8 cellular contexts compared by ENCODE assay signal in genomic region chr17:41864498-41864836, GRCh38. TPM values are rescaled to one million over a fixed set of nuclear protein-coding genes. Genes with fewer than 3 reads are reported as not detected.
A peak's percentile ranks its signal among the peaks of the same experiment; 100 is the strongest.
DNase-seq lines count a peak whose midpoint lies in the region; ATAC-seq, FAIRE-seq and TF ChIP-seq lines count a peak whose summit lies in the region.

No MANE protein-coding gene starts in this region.

- no peak for ATAC-seq in HG03045 (IDR thresholded peaks at IDR 0.05; ENCODE audit: unreplicated experiment)
- no peak for ATAC-seq in GM21717 (IDR thresholded peaks at IDR 0.05; ENCODE audit: unreplicated experiment)

- 0 out of 2 replicates have a peak, but pooled peaks have one; percentile 11 for TF ChIP-seq POLR2A in H54 (IDR thresholded peaks at IDR 0.05; ENCODE audit: low read depth, low read length)

- H3K4me3 ChIP-seq in BJ (ENCODE audit: low read depth, low read length) (peak overlapping the region; percentile 97), iPS-15b (ENCODE audit: low read depth, low read length) (peak overlapping the region; percentile 86), tibial artery (peak overlapping the region; percentile 96 to 100)

- no peak for DNase-seq in BJ (ENCODE audit: low read depth)
- DNase-seq in H54 (ENCODE audit: insufficient read length, low spot score), result no peak
- DNase-seq in T-helper 9 cell, result peak; percentile 55
- no peak for DNase-seq in tibial artery
- no peak for DNase-seq in GM03348 (ENCODE audit: low spot score)

- peak overlapping the region; percentile 93 for H3K9ac ChIP-seq in iPS-15b (ENCODE audit: low read depth, low read length)

- H3K4me1 ChIP-seq in iPS-15b (ENCODE audit: control insufficient read depth, insufficient read depth, low read length), result peaks cover 22% of the 10 kb centered on the region
- H3K4me1 ChIP-seq in tibial artery, result peaks cover 0 to 42% (median 26%) of the 10 kb centered on the region in 4 donors

- H3K27me3 ChIP-seq in BJ (ENCODE audit: control insufficient read depth, insufficient read depth, low read length), result no peaks in the 10 kb centered on the region
- no peaks in the 10 kb centered on the region for H3K27me3 ChIP-seq in iPS-15b (ENCODE audit: control insufficient read depth, insufficient read depth, low read length)
- no peaks in the 10 kb centered on the region for H3K27me3 ChIP-seq in tibial artery

- H3K36me3 ChIP-seq in BJ (ENCODE audit: control insufficient read depth, insufficient read depth, low read length) (peaks cover 7% of the 10 kb centered on the region; the same call in 1 of the 2 replicates), iPS-15b (ENCODE audit: control insufficient read depth, insufficient read depth, low read length) (peaks cover 11% of the 10 kb centered on the region), tibial artery (peaks cover 0 to 21% (median 13%) of the 10 kb centered on the region in 3 donors)

- H3K27ac ChIP-seq in tibial artery, result peak overlapping the region; percentile 96 to 98

- CTCF ChIA-PET in BJ (lab: Yijun Ruan, JAX), result interaction anchor here (0.6 to 2.2 kb wide), 5 partner anchors 15 to 64 kb away, joined by 3 to 4 read pairs (median 3); no protein-coding TSS in a partner anchor

- POLR2A ChIA-PET in BJ (lab: Charles Lee), result interaction anchor here (0.6 kb wide), 1 partner anchor 267 kb away, joined by 4 read pairs; no protein-coding TSS in a partner anchor

- FAIRE-seq in H54 (lab: Jason Lieb, UNC), result no peak

- H3K9me3 ChIP-seq in iPS-15b (ENCODE audit: control insufficient read depth, insufficient read depth, low read length), result no peaks in the 10 kb centered on the region
- no peaks in the 10 kb centered on the region for H3K9me3 ChIP-seq in tibial artery

- intact Hi-C loops in tibial artery (cut with DNase I; ENCODE audit: low total_unique reads), result loop anchor here (10.0 kb wide), 1 partner anchor 50 kb away; the partner anchor contains the start of genes FKBP10 and P3H4

- TF ChIP-seq CTCF in BJ (IDR thresholded peaks at IDR 0.05; ENCODE audit: insufficient read depth, low read depth, low read length) (no peak), tibial artery (IDR thresholded peaks at IDR 0.05) (no peak)

RNA-seq across cellular contexts. Expression of gene KLHL11, which starts 0.8 kb away (rescaled TPM):
- polyA plus RNA-seq in BJ (2011; rRNA removed), result 5.5 and 7.2 TPM in 2 replicates
- 17.5 and 22.6 TPM in 2 replicates for polyA minus RNA-seq in BJ (2011; rRNA and poly(A)+ RNA removed)

RNA-seq across cellular contexts. Expression of gene KLHL10, which starts 26.8 kb away (rescaled TPM):
- polyA plus RNA-seq in BJ (2011; rRNA removed), result 0.15 and 0.74 TPM in 2 replicates
- polyA minus RNA-seq in BJ (2011; rRNA and poly(A)+ RNA removed), result 0.47 TPM in 1 of 2 replicates, not detected in the other

RNA-seq across cellular contexts. Expression of gene NT5C3B, which starts 28.4 kb away (rescaled TPM):
- 88.3 and 123 TPM in 2 replicates for polyA plus RNA-seq in BJ (2011; rRNA removed)
- polyA minus RNA-seq in BJ (2011; rRNA and poly(A)+ RNA removed), result 36.4 and 41.5 TPM in 2 replicates

RNA-seq across cellular contexts. Expression of gene FKBP10, which starts 51.7 kb away (rescaled TPM):
- polyA plus RNA-seq in BJ (2011; rRNA removed), result 885 and 1,571 TPM in 2 replicates
- polyA minus RNA-seq in BJ (2011; rRNA and poly(A)+ RNA removed), result 420 and 568 TPM in 2 replicates

RNA-seq across cellular contexts. Expression of gene P3H4, which starts 52.7 kb away (rescaled TPM):
- polyA plus RNA-seq in BJ (2011; rRNA removed), result 64.4 and 82.8 TPM in 2 replicates
- polyA minus RNA-seq in BJ (2011; rRNA and poly(A)+ RNA removed), result 24.7 and 28.9 TPM in 2 replicates
